Comparison of ENCODE assay signal across 8 cellular contexts in genomic region chr3:33799202-33799551, GRCh38. TPM values are rescaled to one million over a fixed set of nuclear protein-coding genes. Genes with fewer than 3 reads are reported as not detected.
DNase-seq lines count a peak whose midpoint lies in the region; ATAC-seq, FAIRE-seq and TF ChIP-seq lines count a peak whose summit lies in the region.

No MANE protein-coding gene starts in this region.

- H3K9ac ChIP-seq in ES-I3 (ENCODE audit: low read depth, low read length) = peak overlapping the region; percentile 76

- TF ChIP-seq CTCF in OCI-LY7 (conservative IDR thresholded peaks at IDR 0.05; ENCODE audit: low read length) (no peak), pancreas (IDR thresholded peaks at IDR 0.05) (no peak)

- peak overlapping the region; percentile 84 for H3K4me3 ChIP-seq in OCI-LY7 (ENCODE audit: low read depth, low read length, poor library complexity, severe bottlenecking)
- H3K4me3 ChIP-seq in pancreas = peak overlapping the region; percentile 49 to 92 (median 72)

- H3K27me3 ChIP-seq in pancreas = no peaks in the 10 kb centered on the region

- peak overlapping the region; percentile 100 for H3K4me2 ChIP-seq in OCI-LY7 (ENCODE audit: low read length)

- ATAC-seq in pancreas (peak in 1 of 4 donors; percentile 1), GM18868 (IDR thresholded peaks at IDR 0.05; ENCODE audit: unreplicated experiment) (no peak), left lobe of liver (no peak)

- peaks cover 9% of the 10 kb centered on the region; the same call in 1 of the 2 replicates for H4K20me1 ChIP-seq in OCI-LY7 (ENCODE audit: insufficient read depth, low read length)

- peaks cover 4% of the 10 kb centered on the region for H3K9me3 ChIP-seq in ES-I3 (ENCODE audit: control insufficient read depth, insufficient read depth, low read length)
- peaks cover 14% of the 10 kb centered on the region for H3K9me3 ChIP-seq in OCI-LY7 (ENCODE audit: low read length)
- no peaks in the 10 kb centered on the region for H3K9me3 ChIP-seq in pancreas

- H3K36me3 ChIP-seq in ES-I3 (ENCODE audit: insufficient read depth, low read length) = no peaks in the 10 kb centered on the region; the same call in 1 of the 2 replicates
- peaks cover 33% of the 10 kb centered on the region for H3K36me3 ChIP-seq in OCI-LY7 (ENCODE audit: insufficient read depth, low read length)
- no peaks in the 10 kb centered on the region for H3K36me3 ChIP-seq in pancreas

- 6 to 9% methylated on average over 3 of the region's 3 CpGs for WGBS in pancreas, 2 donors

- BruUV-seq in OCI-LY7 (replicated peaks; lab: Mats Ljungman, UMichigan) = no TSS peak

- DNase-seq in OCI-LY7 (ENCODE audit: low spot score) = no peak
- DNase-seq in epithelial cell of prostate (ENCODE audit: low read depth, low spot score) = no peak
- DNase-seq in pancreas = no peak
- no peak for DNase-seq in HPDE6-E6E7 (ENCODE audit: extremely low spot score)
- no peak for DNase-seq in left lobe of liver (ENCODE audit: low spot score)
- no peak for DNase-seq in Kasumi-1 (lab: John Stamatoyannopoulos, UW)

- FAIRE-seq in pancreas (lab: Jason Lieb, UNC) = no peak

- peaks cover 54% of the 10 kb centered on the region for H3K79me2 ChIP-seq in OCI-LY7 (ENCODE audit: insufficient read depth, low read depth, low read length)

- H3K4me1 ChIP-seq in ES-I3 (ENCODE audit: insufficient read depth, low read length) (peaks cover 4% of the 10 kb centered on the region; the same call in 1 of the 2 replicates), OCI-LY7 (ENCODE audit: insufficient read depth, low read length, poor library complexity, severe bottlenecking) (peaks cover 32% of the 10 kb centered on the region), pancreas (peaks cover 12 to 25% (median 18%) of the 10 kb centered on the region in 3 donors)

- H2AFZ ChIP-seq in OCI-LY7 (ENCODE audit: low read length) = peak overlapping the region; percentile 99; the same call in 1 of the 2 replicates

- no peaks in the 10 kb centered on the region for H3K9me2 ChIP-seq in OCI-LY7 (ENCODE audit: insufficient read depth, low read length)

- POLR2A ChIA-PET in OCI-LY7 (lab: Charles Lee) = interaction anchor here (0.5 to 5.1 kb wide), 15 partner anchors 9 to 770 kb away, joined by 3 to 45 read pairs (median 5); partner anchors contain the start of gene UBP1

- H3K27ac ChIP-seq in OCI-LY7 (ENCODE audit: low read depth, low read length, poor library complexity, severe bottlenecking) = peak overlapping the region; percentile 56
- H3K27ac ChIP-seq in epithelial cell of prostate = peak overlapping the region; percentile 99
- H3K27ac ChIP-seq in pancreas = peak overlapping the region; percentile 78 to 97 (median 92)

- intact Hi-C loops in OCI-LY7 (cut with micrococcal nuclease; ENCODE audit: unreplicated experiment) (loop anchor here (2.0 to 10.0 kb wide), 2 partner anchors 140 to 684 kb away; partner anchors contain the start of gene CRTAP), pancreas (cut with DNase I) (no loop called here)

- CTCF ChIA-PET in OCI-LY7 (lab: Charles Lee; ENCODE audit: unreplicated experiment) = interaction anchor here (0.5 to 1.9 kb wide), 3 partner anchors 12 to 366 kb away, joined by 3 to 7 read pairs (median 6); no protein-coding TSS in a partner anchor

RNA-seq across cellular contexts. Expression of gene PDCD6IP, which starts 0.7 kb away (rescaled TPM):
- 75.5 and 126 TPM in 2 replicates for total RNA-seq in OCI-LY7 (2014; rRNA removed; shearing (Covaris generic))
- total RNA-seq in OCI-LY7 (2022) = 193 and 216 TPM in 2 replicates
- 100 to 1,000 TPM in 1 of 6 donors, 10 to 100 TPM in 5; 68.0 to 130 (median 83.4) TPM for total RNA-seq in pancreas
- polyA plus RNA-seq in pancreas = 10 to 100 TPM; 15.1 to 27.6 TPM
- 70.5 TPM for total RNA-seq in left lobe of liver
